20 cellular contexts compared by ENCODE assay signal in genomic region chr2:56739421-56739820, GRCh38.
DNase-seq lines count a peak whose midpoint lies in the region; ATAC-seq and TF ChIP-seq lines count a peak whose summit lies in the region.
"Had no signal": no experiment of that assay in that cellular context is flagged by ENCODE, and none has a peak within 500 bp of the region (broad histone marks: within the 10 kb centered on the region; RNA-seq: fewer than 3 reads in every experiment).

No MANE protein-coding gene starts in this region.

- CTCF ChIA-PET in activated CD4-positive, alpha-beta T cell treated with anti-CD3 and anti-CD28 coated beads for 36 hours (lab: Charles Lee): no interaction called here

- no peak for TF ChIP-seq POLR2A in esophagus squamous epithelium (IDR thresholded peaks at IDR 0.05)

- POLR2A ChIA-PET in activated CD4-positive, alpha-beta T cell treated with anti-CD3 and anti-CD28 coated beads for 36 hours (lab: Charles Lee): no interaction called here

- H3K27me3 Mint-ChIP-seq in activated CD4-positive, alpha-beta T cell treated with anti-CD3 and anti-CD28 coated beads for 36 hours: no peaks in the 10 kb centered on the region
- H3K27me3 Mint-ChIP-seq: IgD-negative memory B cell had no signal

- TF ChIP-seq CTCF in astrocyte of the spinal cord (IDR thresholded peaks at IDR 0.05; ENCODE audit: low read depth, low read length): no peak
- TF ChIP-seq CTCF in smooth muscle cell (IDR thresholded peaks at IDR 0.05; ENCODE audit: borderline replicate concordance, insufficient read depth, poor library complexity, severe bottlenecking): no peak
- no peak for TF ChIP-seq CTCF in esophagus squamous epithelium (IDR thresholded peaks at IDR 0.05)

- H3K4me1 ChIP-seq in smooth muscle cell (ENCODE audit: low read depth) (peaks cover 8% of the 10 kb centered on the region), esophagus squamous epithelium (no peaks in the 10 kb centered on the region)

- in situ Hi-C loops in astrocyte of the spinal cord (cut with HindIII; ENCODE audit: low sequenced_read_pairs): no loop called here

- H3K4me3 Mint-ChIP-seq in activated CD4-positive, alpha-beta T cell treated with anti-CD3 and anti-CD28 coated beads for 36 hours: no peak overlapping the region
- H3K4me3 Mint-ChIP-seq: CD8-positive, alpha-beta T cell; GM23338; H9; IgD-negative memory B cell had no signal

- no peaks in the 10 kb centered on the region for H3K79me2 ChIP-seq in smooth muscle cell (ENCODE audit: low read depth)

- peak overlapping the region; percentile 38 for H2AFZ ChIP-seq in smooth muscle cell (ENCODE audit: low read depth)
- H2AFZ ChIP-seq: GM23338 had no signal

- WGBS in smooth muscle cell (ENCODE audit: low lambda C conversion rate): 79% methylated on average over 1 of the region's 1 CpG
- WGBS in esophagus squamous epithelium, 2 donors: 26 to 34% methylated on average over 1 of the region's 1 CpG

- H3K9me3 Mint-ChIP-seq in activated CD4-positive, alpha-beta T cell treated with anti-CD3 and anti-CD28 coated beads for 36 hours (ENCODE audit: low read depth): peaks cover 3% of the 10 kb centered on the region

- H4K20me1 ChIP-seq in smooth muscle cell (ENCODE audit: low read depth): no peaks in the 10 kb centered on the region

- DNase-seq in EH (ENCODE audit: low read depth) (peak; percentile 51), NCI-H526 (lab: John Stamatoyannopoulos, UW) (peak; percentile 38 to 50), astrocyte of the spinal cord (ENCODE audit: low read depth, low spot score) (peak; percentile 28), smooth muscle cell (lab: John Stamatoyannopoulos, UW; ENCODE audit: unreplicated experiment) (no peak), esophagus squamous epithelium (lab: John Stamatoyannopoulos, UW) (no peak)
- DNase-seq in activated CD4-positive, alpha-beta T cell treated with anti-CD3 and anti-CD28 coated beads for 36 hours: no peak
- DNase-seq: C1 segment of cervical spinal cord; CD8-positive, alpha-beta T cell; DMS 273 treated with DMSO at 0.1 percent for 48 hours; DMS79; H9; NCI-H1092; NCI-H1417 treated with DMSO at 0.1 percent for 48 hours; NCI-H187 treated with DMSO at 0.1 percent for 48 hours; NCI-H524 treated with DMSO at 0.1 percent for 48 hours; SHP77 had no signal

- H3K4me3 ChIP-seq in astrocyte of the spinal cord (ENCODE audit: low read depth, low read length): no peak overlapping the region
- no peak overlapping the region for H3K4me3 ChIP-seq in smooth muscle cell
- H3K4me3 ChIP-seq in esophagus squamous epithelium: no peak overlapping the region
- H3K4me3 ChIP-seq: GM23338 had no signal

- peaks cover 14% of the 10 kb centered on the region for H3F3A ChIP-seq in smooth muscle cell (ENCODE audit: low read depth)

- ATAC-seq in HG02642 (IDR thresholded peaks at IDR 0.05; ENCODE audit: poor library complexity, unreplicated experiment): no peak
- ATAC-seq in activated CD4-positive, alpha-beta T cell treated with anti-CD3 and anti-CD28 coated beads for 36 hours: no peak
- ATAC-seq: CD8-positive, alpha-beta T cell; GM23338 had no signal

- H3K36me3 Mint-ChIP-seq in activated CD4-positive, alpha-beta T cell treated with anti-CD3 and anti-CD28 coated beads for 36 hours (ENCODE audit: low read depth): no peaks in the 10 kb centered on the region
- H3K36me3 Mint-ChIP-seq: CD8-positive, alpha-beta T cell; IgD-negative memory B cell had no signal

- H3K9ac ChIP-seq in smooth muscle cell (ENCODE audit: low read depth): no peak overlapping the region

- no peak overlapping the region for H3K27ac Mint-ChIP-seq in activated CD4-positive, alpha-beta T cell treated with anti-CD3 and anti-CD28 coated beads for 36 hours
- H3K27ac Mint-ChIP-seq: CD8-positive, alpha-beta T cell; GM23338; H9; IgD-negative memory B cell had no signal

- H3K27me3 ChIP-seq in smooth muscle cell (ENCODE audit: low read depth) (no peaks in the 10 kb centered on the region), esophagus squamous epithelium (no peaks in the 10 kb centered on the region)

- intact Hi-C loops in activated CD4-positive, alpha-beta T cell treated with anti-CD3 and anti-CD28 coated beads for 36 hours (cut with DNase I, micrococcal nuclease): no loop called here
- intact Hi-C loops in esophagus squamous epithelium (cut with DNase I): no loop called here

- H3K4me1 Mint-ChIP-seq in activated CD4-positive, alpha-beta T cell treated with anti-CD3 and anti-CD28 coated beads for 36 hours: no peaks in the 10 kb centered on the region
- H3K4me1 Mint-ChIP-seq: GM23338, H9, IgD-negative memory B cell had no signal

- H3K9me3 ChIP-seq in smooth muscle cell (replicated peaks; ENCODE audit: low read depth) (no peaks in the 10 kb centered on the region), esophagus squamous epithelium (no peaks in the 10 kb centered on the region)

- no peak overlapping the region for H3K27ac ChIP-seq in smooth muscle cell (ENCODE audit: low read depth)
- no peak overlapping the region for H3K27ac ChIP-seq in esophagus squamous epithelium
- H3K27ac ChIP-seq: RWPE1 had no signal

- H3K36me3 ChIP-seq in smooth muscle cell (ENCODE audit: low read depth): no peaks in the 10 kb centered on the region
- H3K36me3 ChIP-seq in esophagus squamous epithelium: no peaks in the 10 kb centered on the region

- H3K4me2 ChIP-seq in smooth muscle cell: no peak overlapping the region
- H3K4me2 ChIP-seq: GM23338 had no signal

Comparison
In these comparisons a context has a peak if more than half of its experiments do, and no peak if none do; other contexts are left out.
1. DNase-seq: peak in EH (single experiment), NCI-H526 (2 of 2) and astrocyte of the spinal cord (single experiment); none in smooth muscle cell (single experiment), activated CD4-positive, alpha-beta T cell treated with anti-CD3 and anti-CD28 coated beads for 36 hours (single experiment) and esophagus squamous epithelium (single experiment).